ENCODE assay signal across 2 cellular contexts in the genomic region with DNA sequence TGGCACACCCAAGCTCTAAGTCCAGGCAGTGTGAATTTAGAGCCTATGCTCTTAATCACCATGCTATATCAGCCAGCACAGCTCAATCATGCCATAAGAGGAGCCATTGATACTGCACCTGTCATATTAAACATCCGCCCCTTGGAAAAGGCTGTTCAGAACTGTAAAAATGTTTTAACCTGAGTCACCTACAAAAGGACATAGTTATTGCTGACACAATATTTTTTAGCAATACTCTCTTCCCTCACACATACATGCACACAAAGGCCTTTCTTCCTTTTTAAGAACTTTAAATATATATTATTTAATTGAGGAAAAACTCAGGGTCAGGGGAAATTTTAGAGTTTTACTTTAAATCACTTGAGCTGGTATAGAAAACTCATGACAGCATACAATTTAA.
TF ChIP-seq lines count a peak whose summit lies in the region.

No MANE protein-coding gene starts in this region.

TF ChIP-seq in K562, 482 proteins besides CTCF, POLR2A, EP300 and RAD21 (continued from another document):
- TF ChIP-seq, protein P1, sequence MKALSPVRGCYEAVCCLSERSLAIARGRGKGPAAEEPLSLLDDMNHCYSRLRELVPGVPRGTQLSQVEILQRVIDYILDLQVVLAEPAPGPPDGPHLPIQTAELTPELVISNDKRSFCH (CRISPR knock-in tag; IDR thresholded peaks at IDR 0.05): no peak
- TF ChIP-seq, protein P1 (tag; IDR thresholded peaks at IDR 0.05): no peak
- TF ChIP-seq MTF1 (CRISPR knock-in tag; IDR thresholded peaks at IDR 0.05; ENCODE audit: borderline replicate concordance) (no peak), MAFG (tag; conservative IDR thresholded peaks at IDR 0.05) (0 out of 2 replicates have a peak, but pooled peaks have one; percentile 20), NFRKB (IDR thresholded peaks at IDR 0.05; ENCODE audit: low read depth) (no peak)

TF ChIP-seq in neural cell, 6 proteins besides CTCF, POLR2A, EP300 and RAD21 (continued from another document):
- TF ChIP-seq, protein P2, sequence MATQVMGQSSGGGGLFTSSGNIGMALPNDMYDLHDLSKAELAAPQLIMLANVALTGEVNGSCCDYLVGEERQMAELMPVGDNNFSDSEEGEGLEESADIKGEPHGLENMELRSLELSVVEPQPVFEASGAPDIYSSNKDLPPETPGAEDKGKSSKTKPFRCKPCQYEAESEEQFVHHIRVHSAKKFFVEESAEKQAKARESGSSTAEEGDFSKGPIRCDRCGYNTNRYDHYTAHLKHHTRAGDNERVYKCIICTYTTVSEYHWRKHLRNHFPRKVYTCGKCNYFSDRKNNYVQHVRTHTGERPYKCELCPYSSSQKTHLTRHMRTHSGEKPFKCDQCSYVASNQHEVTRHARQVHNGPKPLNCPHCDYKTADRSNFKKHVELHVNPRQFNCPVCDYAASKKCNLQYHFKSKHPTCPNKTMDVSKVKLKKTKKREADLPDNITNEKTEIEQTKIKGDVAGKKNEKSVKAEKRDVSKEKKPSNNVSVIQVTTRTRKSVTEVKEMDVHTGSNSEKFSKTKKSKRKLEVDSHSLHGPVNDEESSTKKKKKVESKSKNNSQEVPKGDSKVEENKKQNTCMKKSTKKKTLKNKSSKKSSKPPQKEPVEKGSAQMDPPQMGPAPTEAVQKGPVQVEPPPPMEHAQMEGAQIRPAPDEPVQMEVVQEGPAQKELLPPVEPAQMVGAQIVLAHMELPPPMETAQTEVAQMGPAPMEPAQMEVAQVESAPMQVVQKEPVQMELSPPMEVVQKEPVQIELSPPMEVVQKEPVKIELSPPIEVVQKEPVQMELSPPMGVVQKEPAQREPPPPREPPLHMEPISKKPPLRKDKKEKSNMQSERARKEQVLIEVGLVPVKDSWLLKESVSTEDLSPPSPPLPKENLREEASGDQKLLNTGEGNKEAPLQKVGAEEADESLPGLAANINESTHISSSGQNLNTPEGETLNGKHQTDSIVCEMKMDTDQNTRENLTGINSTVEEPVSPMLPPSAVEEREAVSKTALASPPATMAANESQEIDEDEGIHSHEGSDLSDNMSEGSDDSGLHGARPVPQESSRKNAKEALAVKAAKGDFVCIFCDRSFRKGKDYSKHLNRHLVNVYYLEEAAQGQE (IDR thresholded peaks at IDR 0.05; ENCODE audit: borderline replicate concordance): no peak
- TF ChIP-seq POLR2AphosphoS5 (IDR thresholded peaks at IDR 0.05) (no peak), EZH2 (IDR thresholded peaks at IDR 0.05; ENCODE audit: borderline replicate concordance, insufficient read depth, low read length, poor library complexity, severe bottlenecking) (no peak), TAF1 (IDR thresholded peaks at IDR 0.05; ENCODE audit: low read depth) (no peak)
